In genomic region chr17:3639981-3640596, GRCh38 we compare ENCODE assay signal across 1 cellular context.
TF ChIP-seq lines count a peak whose summit lies in the region.

No MANE protein-coding gene starts in this region.

TF ChIP-seq in IMR-90, 13 proteins besides CTCF, POLR2A, EP300 and RAD21:
- TF ChIP-seq MXI1 (IDR thresholded peaks at IDR 0.05; ENCODE audit: borderline replicate concordance, low read depth, low read length), result peak; percentile 93
- TF ChIP-seq FOS (IDR thresholded peaks at IDR 0.05; ENCODE audit: low read depth, low read length), result no peak
- TF ChIP-seq USF2 (IDR thresholded peaks at IDR 0.05; ENCODE audit: low read depth, low read length), result peak; percentile 62; the same call in 1 of the 2 replicates
- TF ChIP-seq BHLHE40 (IDR thresholded peaks at IDR 0.05; ENCODE audit: low read depth, low read length), result no peak
- TF ChIP-seq ELK1 (IDR thresholded peaks at IDR 0.05; ENCODE audit: borderline replicate concordance, low read depth, low read length), result no peak
- no peak for TF ChIP-seq CEBPB (IDR thresholded peaks at IDR 0.05; ENCODE audit: low read depth, low read length)
- no peak for TF ChIP-seq RFX5 (IDR thresholded peaks at IDR 0.05; ENCODE audit: low read depth, low read length)
- TF ChIP-seq CHD1 (IDR thresholded peaks at IDR 0.05; ENCODE audit: low read depth, low read length), result no peak
TF ChIP-seq in IMR-90: peak in this region for 2.
